9 cellular contexts compared by ENCODE assay signal in genomic region chr16:15996432-15997109, GRCh38. TPM values are rescaled to one million over a fixed set of nuclear protein-coding genes. Genes with fewer than 3 reads are reported as not detected.
A peak's percentile ranks its signal among the peaks of the same experiment; 100 is the strongest.
DNase-seq lines count a peak whose midpoint lies in the region; ATAC-seq and TF ChIP-seq lines count a peak whose summit lies in the region.
"Had no signal": no experiment of that assay in that cellular context is flagged by ENCODE, and none has a peak within 500 bp of the region (broad histone marks: within the 10 kb centered on the region; RNA-seq: fewer than 3 reads in every experiment).

No MANE protein-coding gene starts in this region.

- H3K4me3 Mint-ChIP-seq in activated CD8-positive, alpha-beta T cell treated with anti-CD3 and anti-CD28 coated beads, Interleukin-2, amount 10 ng/mL, durations not matched to agents 7 days and 5 days: no peak overlapping the region
- H3K4me3 Mint-ChIP-seq in effector memory CD8-positive, alpha-beta T cell: no peak overlapping the region

- no peaks in the 10 kb centered on the region for H3K9me3 Mint-ChIP-seq in activated CD8-positive, alpha-beta T cell treated with anti-CD3 and anti-CD28 coated beads, Interleukin-2, amount 10 ng/mL, durations not matched to agents 7 days and 5 days (ENCODE audit: insufficient read depth)
- H3K9me3 Mint-ChIP-seq in effector memory CD8-positive, alpha-beta T cell: no peaks in the 10 kb centered on the region

- peaks cover 15% of the 10 kb centered on the region for H3K36me3 Mint-ChIP-seq in activated CD8-positive, alpha-beta T cell treated with anti-CD3 and anti-CD28 coated beads, Interleukin-2, amount 10 ng/mL, durations not matched to agents 7 days and 5 days (ENCODE audit: low read depth)
- peaks cover 12% of the 10 kb centered on the region for H3K36me3 Mint-ChIP-seq in effector memory CD8-positive, alpha-beta T cell (ENCODE audit: insufficient read depth)

- H3K36me3 ChIP-seq in HEK293 (ENCODE audit: control insufficient read depth in 2 of 2, insufficient read depth in 1 of 2, low read length in 2 of 2): peaks cover 0 to 3% of the 10 kb centered on the region in 2 experiments; a peak in 2 of 3 replicates

- intact Hi-C loops in right cardiac atrium (cut with DNase I): loop anchor here in 1 of 4 donors (10.0 kb wide), 1 partner anchor 52 kb away; the partner anchor contains the start of gene ABCC1

- peak overlapping the region; percentile 4 for H3K27ac Mint-ChIP-seq in activated CD8-positive, alpha-beta T cell treated with anti-CD3 and anti-CD28 coated beads, Interleukin-2, amount 10 ng/mL, durations not matched to agents 7 days and 5 days
- no peak overlapping the region for H3K27ac Mint-ChIP-seq in effector memory CD8-positive, alpha-beta T cell

- 40% methylated on average over 8 of the region's 8 CpGs for WGBS in right cardiac atrium

- H3K4me3 ChIP-seq in HEK293 (ENCODE audit: low read depth, low read length) (no peak overlapping the region), right cardiac atrium (ENCODE audit: low read length) (no peak overlapping the region)

- no peaks in the 10 kb centered on the region for H3K27me3 Mint-ChIP-seq in activated CD8-positive, alpha-beta T cell treated with anti-CD3 and anti-CD28 coated beads, Interleukin-2, amount 10 ng/mL, durations not matched to agents 7 days and 5 days (ENCODE audit: low read depth)
- H3K27me3 Mint-ChIP-seq in effector memory CD8-positive, alpha-beta T cell: no peaks in the 10 kb centered on the region

- no peaks in the 10 kb centered on the region for H3K27me3 ChIP-seq in right cardiac atrium (ENCODE audit: control insufficient read depth, insufficient read depth)

- H3K9me3 ChIP-seq in HEK293 (ENCODE audit: control insufficient read depth, insufficient read depth, low read depth, low read length) (no peaks in the 10 kb centered on the region), right cardiac atrium (ENCODE audit: control insufficient read depth, low read length) (no peaks in the 10 kb centered on the region)

- no peak for ATAC-seq in activated CD8-positive, alpha-beta T cell treated with anti-CD3 and anti-CD28 coated beads, Interleukin-2, amount 10 ng/mL, durations not matched to agents 7 days and 5 days
- ATAC-seq in right cardiac atrium: peak; percentile 45 to 67
- no peak for ATAC-seq in effector memory CD8-positive, alpha-beta T cell (replicated peaks)
- no peak for ATAC-seq in GM18867 (IDR thresholded peaks at IDR 0.05; ENCODE audit: unreplicated experiment)

- H3K4me1 ChIP-seq in HEK293 (ENCODE audit: control insufficient read depth, insufficient read depth, low read length) (no peaks in the 10 kb centered on the region), right cardiac atrium (ENCODE audit: control insufficient read depth, insufficient read depth, low read length) (peaks cover 18% of the 10 kb centered on the region)

- H3K4me1 Mint-ChIP-seq in activated CD8-positive, alpha-beta T cell treated with anti-CD3 and anti-CD28 coated beads, Interleukin-2, amount 10 ng/mL, durations not matched to agents 7 days and 5 days (ENCODE audit: low read depth): peaks cover 17% of the 10 kb centered on the region
- peaks cover 21 to 29% of the 10 kb centered on the region in 2 donors for H3K4me1 Mint-ChIP-seq in effector memory CD8-positive, alpha-beta T cell (ENCODE audit: low read depth in 2 of 2)

- TF ChIP-seq CTCF in HEK293 (tag by site-specific recombination; IDR thresholded peaks at IDR 0.05): no peak

- H3K27ac ChIP-seq in HEK293 (ENCODE audit: extremely low read depth, low read depth, low read length) (no peak overlapping the region), right cardiac atrium (ENCODE audit: low read length) (peak overlapping the region; percentile 89)

- CTCF ChIA-PET in HEK293 (lab: Yijun Ruan, JAX): interaction anchor here (0.7 kb wide), 1 partner anchor 12 kb away, joined by 4 read pairs; no protein-coding TSS in a partner anchor
- CTCF ChIA-PET in activated CD8-positive, alpha-beta T cell treated with anti-CD3 and anti-CD28 coated beads, Interleukin-2, amount 10 ng/mL, durations not matched to agents 7 days and 5 days (lab: Charles Lee): no interaction called here

- no peak for DNase-seq in activated CD8-positive, alpha-beta T cell treated with anti-CD3 and anti-CD28 coated beads, Interleukin-2, amount 10 ng/mL, durations not matched to agents 7 days and 5 days
- peak; percentile 67 to 79 (median 78) for DNase-seq in right cardiac atrium
- DNase-seq in stromal cell of bone marrow (ENCODE audit: low read depth): peak; percentile 80
- no peak for DNase-seq in effector memory CD8-positive, alpha-beta T cell
- DNase-seq in H4 (ENCODE audit: low spot score): no peak
- DNase-seq in DMS153 treated with DMSO at 0.1 percent for 48 hours (lab: John Stamatoyannopoulos, UW; ENCODE audit: unreplicated experiment): no peak
- DNase-seq: SIG-M5 had no signal

- POLR2A ChIA-PET in HEK293 (lab: Yijun Ruan, JAX): no interaction called here
- POLR2A ChIA-PET in activated CD8-positive, alpha-beta T cell treated with anti-CD3 and anti-CD28 coated beads, Interleukin-2, amount 10 ng/mL, durations not matched to agents 7 days and 5 days (lab: Charles Lee): no interaction called here

TF ChIP-seq in HEK293, 187 proteins besides CTCF, POLR2A, EP300 and RAD21:
- 0 out of 2 replicates have a peak, but pooled peaks have one; percentile 27 for TF ChIP-seq ZNF600 (tag by site-specific recombination; IDR thresholded peaks at IDR 0.05)
- no peak for TF ChIP-seq ZNF658 (tag by site-specific recombination; IDR thresholded peaks at IDR 0.05)

RNA-seq across cellular contexts. Expression of gene ABCC1, which starts 47.2 kb away (rescaled TPM):
- total RNA-seq in activated CD8-positive, alpha-beta T cell treated with anti-CD3 and anti-CD28 coated beads, Interleukin-2, amount 10 ng/mL, durations not matched to agents 7 days and 5 days: 10 to 100 TPM; 46.0 to 46.9 TPM
- 10 to 100 TPM; 17.4 to 30.9 (median 26.0) TPM for total RNA-seq in right cardiac atrium
- 9.7 TPM for polyA plus RNA-seq in right cardiac atrium
- 9.7 and 12.5 TPM in 2 replicates for total RNA-seq in H4 (2014; rRNA removed; shearing (Covaris generic))

Comparison
In these comparisons a context has a peak if more than half of its experiments do, and no peak if none do; other contexts are left out.
1. ATAC-seq: peak in right cardiac atrium (2 of 2); none in activated CD8-positive, alpha-beta T cell treated with anti-CD3 and anti-CD28 coated beads, Interleukin-2, amount 10 ng/mL, durations not matched to agents 7 days and 5 days (single experiment), effector memory CD8-positive, alpha-beta T cell (single experiment) and GM18867 (single experiment).
2. DNase-seq: peak in right cardiac atrium (3 of 3) and stromal cell of bone marrow (single experiment); none in activated CD8-positive, alpha-beta T cell treated with anti-CD3 and anti-CD28 coated beads, Interleukin-2, amount 10 ng/mL, durations not matched to agents 7 days and 5 days (single experiment), effector memory CD8-positive, alpha-beta T cell (0 of 3), H4 (single experiment) and DMS153 treated with DMSO at 0.1 percent for 48 hours (single experiment).